In genomic region chr12:58832-59231, GRCh38 we compare ENCODE assay signal across 34 cellular contexts. TPM values are rescaled to one million over a fixed set of nuclear protein-coding genes. Genes with fewer than 3 reads are reported as not detected.
"Had no signal": no experiment of that assay in that cellular context is flagged by ENCODE, and none has a peak within 500 bp of the region (broad histone marks: within the 10 kb centered on the region; RNA-seq: fewer than 3 reads in every experiment).

No MANE protein-coding gene starts in this region.

- H3K4me1 ChIP-seq: adrenal gland, ascending aorta, body of pancreas, breast epithelium had no signal

- H3K9me3 ChIP-seq: adrenal gland, body of pancreas had no signal

- DNase-seq: activated effector memory CD4-positive, alpha-beta T cell treated with anti-CD3 and anti-CD28 coated beads, Interleukin-2, amount 50 U/mL, for 16 hours; activated effector memory CD4-positive, alpha-beta T cell treated with Interleukin-2 at 50 U/mL for 16 hours; activated gamma-delta T cell; activated gamma-delta T cell treated with Interleukin-2 at 50 U/mL for 16 hours; activated naive CD4-positive, alpha-beta T cell; activated naive CD4-positive, alpha-beta T cell treated with anti-CD3 and anti-CD28 coated beads for 36 hours; activated naive CD4-positive, alpha-beta T cell treated with anti-CD3 and anti-CD28 coated beads, Interleukin-2, amount 10 ng/mL, durations not matched to agents 7 days and 5 days; activated naive CD4-positive, alpha-beta T cell treated with anti-CD3 and anti-CD28 coated beads, Interleukin-2, amount 50 U/mL, for 16 hours; activated naive CD4-positive, alpha-beta T cell treated with Interleukin-2 at 50 U/mL for 16 hours; activated naive CD8-positive, alpha-beta T cell treated with anti-CD3 and anti-CD28 coated beads for 36 hours; activated naive CD8-positive, alpha-beta T cell treated with anti-CD3 and anti-CD28 coated beads, Interleukin-2, amount 10 ng/mL, durations not matched to agents 7 days and 5 days; activated naive CD8-positive, alpha-beta T cell treated with anti-CD3 and anti-CD28 coated beads, Interleukin-2, amount 50 U/mL, for 24 hours; activated T-cell treated with anti-CD3 and anti-CD28 coated beads, Interleukin-2, amount 50 U/mL, for 24 hours; activated T-cell treated with anti-CD3 and anti-CD28 coated beads, Interleukin-2, amount 50 U/mL, for 4 hours; activated T-cell treated with anti-CD3 and anti-CD28 coated beads, Interleukin-2, amount 50 U/mL, for 48 hours; activated T-cell treated with anti-CD3 and anti-CD28 coated beads, Interleukin-2, amount 50 U/mL, for 72 hours; adrenal gland; amniotic stem cell; amygdala; anterior cingulate cortex; aorta; body of pancreas; brain microvascular endothelial cell; caudate nucleus; central memory CD4-positive, alpha-beta T cell; cerebellar nuclear complex had no signal

- ATAC-seq: activated naive CD4-positive, alpha-beta T cell treated with anti-CD3 and anti-CD28 coated beads, Interleukin-2, amount 50 U/mL, for 72 hours; activated naive CD8-positive, alpha-beta T cell treated with anti-CD3 and anti-CD28 coated beads, Interleukin-2, amount 50 U/mL, for 24 hours; activated T-cell treated with anti-CD3 and anti-CD28 coated beads, Interleukin-2, amount 50 U/mL, for 4 hours; activated T-cell treated with anti-CD3 and anti-CD28 coated beads, Interleukin-2, amount 50 U/mL, for 72 hours; activated T-helper 17 cell treated with anti-CD3 and anti-CD28 coated beads, Interleukin-2, amount 50 U/mL, for 72 hours; body of pancreas had no signal

- FAIRE-seq: astrocyte, bronchial epithelial cell had no signal

- H3K27ac ChIP-seq: adrenal gland, ascending aorta, body of pancreas, brain microvascular endothelial cell, breast epithelium, cardiac muscle cell had no signal

- H3K4me3 ChIP-seq: adrenal gland, ascending aorta, body of pancreas, breast epithelium, cardiac muscle cell had no signal

- H3K36me3 ChIP-seq: adrenal gland, ascending aorta, brain microvascular endothelial cell, breast epithelium, cardiac muscle cell had no signal

- H3K27me3 ChIP-seq: ascending aorta, body of pancreas had no signal

RNA-seq across cellular contexts. Expression of gene IQSEC3, which starts 7.7 kb away (rescaled TPM):
- total RNA-seq: bronchial epithelial cell, chondrocyte had no signal
